In genomic region chr7:27098493-27099223, GRCh38 we compare ENCODE assay signal across 8 cellular contexts. TPM values are rescaled to one million over a fixed set of nuclear protein-coding genes. Genes with fewer than 3 reads are reported as not detected.
DNase-seq lines count a peak whose midpoint lies in the region; ATAC-seq and TF ChIP-seq lines count a peak whose summit lies in the region.
"Had no signal": no experiment of that assay in that cellular context is flagged by ENCODE, and none has a peak within 500 bp of the region (broad histone marks: within the 10 kb centered on the region; RNA-seq: fewer than 3 reads in every experiment).

No MANE protein-coding gene starts in this region.

- in situ Hi-C loops in brain microvascular endothelial cell (cut with HindIII; ENCODE audit: low pct_ligation_motif_present, low sequenced_read_pairs), result no loop called here

- H3K9ac ChIP-seq in subcutaneous abdominal adipose tissue (ENCODE audit: low read length in 5 of 5), result peak overlapping the region; percentile 48 to 86 (median 70)

- ATAC-seq in lung (ENCODE audit: insufficient read depth, low FRiP score) (no peak), GM18907 (IDR thresholded peaks at IDR 0.05; ENCODE audit: unreplicated experiment) (no peak)

- peak; percentile 74 for DNase-seq in HuH-7 (ENCODE audit: low spot score)
- DNase-seq in brain microvascular endothelial cell, result no peak
- no peak for DNase-seq in lung (ENCODE audit: low spot score)
- no peak for DNase-seq in superior temporal gyrus (ENCODE audit: extremely low spot score)
- DNase-seq in HPDE6-E6E7 (ENCODE audit: extremely low spot score), result no peak
- DNase-seq: stimulated activated CD4-positive, alpha-beta T cell treated with anti-CD3 and anti-CD28 coated beads, Interleukin-4, amount 100 ng/mL, for 24 hours had no signal

- H3K4me1 ChIP-seq in lung (ENCODE audit: control insufficient read depth in 2 of 2, insufficient read depth in 2 of 2, low read length in 2 of 2) (peaks cover 0 to 9% of the 10 kb centered on the region in 2 donors), subcutaneous abdominal adipose tissue (ENCODE audit: control insufficient read depth in 5 of 5, insufficient read depth in 5 of 5, low read length in 5 of 5) (peaks cover 15 to 75% (median 60%) of the 10 kb centered on the region in 5 donors)

- H3K9me3 ChIP-seq in lung (ENCODE audit: control insufficient read depth in 2 of 2, insufficient read depth in 1 of 2, low read length in 1 of 2) (peaks cover 0 to 2% of the 10 kb centered on the region in 2 donors), subcutaneous abdominal adipose tissue (ENCODE audit: control insufficient read depth in 5 of 5, low read length in 5 of 5) (no peaks in the 10 kb centered on the region)

- 13 to 17% methylated on average over 40 of the region's 40 CpGs for WGBS in lung, 2 donors

- H3K4me3 ChIP-seq in brain microvascular endothelial cell (ENCODE audit: low read depth, low read length) (peak overlapping the region; percentile 68), lung (peak overlapping the region; percentile 40), subcutaneous abdominal adipose tissue (ENCODE audit: low read depth in 1 of 5, low read length in 5 of 5) (peak overlapping the region; percentile 59 to 94 (median 79))

- no peaks in the 10 kb centered on the region for H3K36me3 ChIP-seq in brain microvascular endothelial cell (replicated peaks)
- H3K36me3 ChIP-seq in lung (ENCODE audit: control insufficient read depth in 2 of 2, insufficient read depth in 2 of 2, low read length in 2 of 2), result no peaks in the 10 kb centered on the region
- peaks cover 0 to 6% (median 3%) of the 10 kb centered on the region in 5 donors for H3K36me3 ChIP-seq in subcutaneous abdominal adipose tissue (ENCODE audit: control insufficient read depth in 5 of 5, insufficient read depth in 5 of 5, low read length in 5 of 5)

- H3K27ac ChIP-seq in brain microvascular endothelial cell (no peak overlapping the region), lung (ENCODE audit: low read depth in 1 of 2, low read length in 1 of 2) (peak overlapping the region in 1 of 2 donors; percentile 87), subcutaneous abdominal adipose tissue (ENCODE audit: low read depth, low read length) (peak overlapping the region; percentile 92)

- peaks cover 97% of the 10 kb centered on the region for H3K27me3 ChIP-seq in brain microvascular endothelial cell (replicated peaks)
- no peaks in the 10 kb centered on the region for H3K27me3 ChIP-seq in lung (ENCODE audit: control insufficient read depth, insufficient read depth)
- H3K27me3 ChIP-seq in subcutaneous abdominal adipose tissue (ENCODE audit: control insufficient read depth in 5 of 5, insufficient read depth in 4 of 5, low read length in 5 of 5), result peaks cover 0 to 3% (median 0%) of the 10 kb centered on the region in 5 donors

- TF ChIP-seq CTCF in brain microvascular endothelial cell (IDR thresholded peaks at IDR 0.05; ENCODE audit: low read depth, low read length, missing control alignments) (no peak), lung (IDR thresholded peaks at IDR 0.05; ENCODE audit: control extremely low read depth, extremely low read depth) (no peak)

RNA-seq across cellular contexts. Expression of gene HOXA1, which starts 2.9 kb away (rescaled TPM):
- under 1 TPM; 0.31 to 0.37 TPM for total RNA-seq in lung
- under 1 TPM; 0.06 to 0.33 TPM for polyA plus RNA-seq in lung

RNA-seq across cellular contexts. Expression of gene HOXA2, which starts 3.8 kb away (rescaled TPM):
- total RNA-seq in lung, result 1 to 10 TPM; 1.7 to 3.4 TPM
- polyA plus RNA-seq in lung, result 1 to 10 TPM in 1 of 2 donors, under 1 TPM in 1; 0.44 to 1.2 TPM

RNA-seq across cellular contexts. Expression of gene HOXA4, which starts 31.9 kb away (rescaled TPM):
- 1 to 10 TPM; 2.7 to 4.4 TPM for total RNA-seq in lung
- 1 to 10 TPM; 3.8 to 6.0 TPM for polyA plus RNA-seq in lung

RNA-seq across cellular contexts. Expression of gene HOXA5, which starts 44.8 kb away (rescaled TPM):
- 10 to 100 TPM; 20.9 to 61.9 TPM for total RNA-seq in lung
- 1 to 10 TPM; 9.2 to 9.5 TPM for polyA plus RNA-seq in lung

RNA-seq across cellular contexts. Expression of gene HOXA6, which starts 48.9 kb away (rescaled TPM):
- 1 to 10 TPM; 4.7 to 7.7 TPM for total RNA-seq in lung
- under 1 TPM; 0.49 to 0.94 TPM for polyA plus RNA-seq in lung
